ENCODE assay signal across 24 cellular contexts in genomic region chr20:37262516-37262915, GRCh38. TPM values are rescaled to one million over a fixed set of nuclear protein-coding genes. Genes with fewer than 3 reads are reported as not detected.
"Had no signal": no experiment of that assay in that cellular context is flagged by ENCODE, and none has a peak within 500 bp of the region (broad histone marks: within the 10 kb centered on the region; RNA-seq: fewer than 3 reads in every experiment).

No MANE protein-coding gene starts in this region.

- H3K27ac Mint-ChIP-seq: activated naive CD4-positive, alpha-beta T cell treated with anti-CD3 and anti-CD28 coated beads, Interleukin-2, amount 50 U/mL, for 72 hours; activated T-cell treated with anti-CD3 and anti-CD28 coated beads, Interleukin-2, amount 50 U/mL, for 72 hours; effector memory CD8-positive, alpha-beta T cell; naive thymus-derived CD8-positive, alpha-beta T cell; stimulated activated memory B cell treated with anti-CD40 and anti-IgM and Interleukin-4, amounts not matched to agents 10 μg/mL and 1 μg/mL and 100 μg/mL, for 72 hours had no signal

- H3K4me1 Mint-ChIP-seq: naive thymus-derived CD8-positive, alpha-beta T cell had no signal

- H3K9me3 Mint-ChIP-seq: activated naive CD4-positive, alpha-beta T cell treated with anti-CD3 and anti-CD28 coated beads, Interleukin-2, amount 50 U/mL, for 72 hours; activated T-cell treated with anti-CD3 and anti-CD28 coated beads, Interleukin-2, amount 50 U/mL, for 72 hours; effector memory CD8-positive, alpha-beta T cell; naive thymus-derived CD8-positive, alpha-beta T cell; stimulated activated memory B cell treated with anti-CD40 and anti-IgM and Interleukin-4, amounts not matched to agents 10 μg/mL and 1 μg/mL and 100 μg/mL, for 72 hours had no signal

- H3K4me3 ChIP-seq: lower lobe of right lung, spleen, testis, upper lobe of right lung had no signal

- H3K36me3 ChIP-seq: lower lobe of right lung, spleen, upper lobe of right lung had no signal

- H3K9me3 ChIP-seq: lower lobe of right lung, spleen, testis, upper lobe of right lung had no signal

- H3K27me3 ChIP-seq: testis had no signal

- H3K36me3 Mint-ChIP-seq: activated naive CD4-positive, alpha-beta T cell treated with anti-CD3 and anti-CD28 coated beads, Interleukin-2, amount 50 U/mL, for 72 hours; naive thymus-derived CD8-positive, alpha-beta T cell; stimulated activated memory B cell treated with anti-CD40 and anti-IgM and Interleukin-4, amounts not matched to agents 10 μg/mL and 1 μg/mL and 100 μg/mL, for 72 hours had no signal

- H3K4me3 Mint-ChIP-seq: activated T-cell treated with anti-CD3 and anti-CD28 coated beads, Interleukin-2, amount 50 U/mL, for 72 hours; effector memory CD8-positive, alpha-beta T cell; naive thymus-derived CD8-positive, alpha-beta T cell; stimulated activated memory B cell treated with anti-CD40 and anti-IgM and Interleukin-4, amounts not matched to agents 10 μg/mL and 1 μg/mL and 100 μg/mL, for 72 hours had no signal

- DNase-seq: activated CD4-positive, alpha-beta T cell treated with anti-CD3 and anti-CD28 coated beads for 1 hour; activated gamma-delta T cell treated with Interleukin-2 at 50 U/mL for 16 hours; activated T-cell treated with anti-CD3 and anti-CD28 coated beads, Interleukin-2, amount 50 U/mL, for 72 hours; effector memory CD8-positive, alpha-beta T cell; foreskin keratinocyte; hippocampal formation; left colon; lower lobe of right lung; naive thymus-derived CD8-positive, alpha-beta T cell; retina; spleen; stimulated activated CD4-positive, alpha-beta T cell treated with anti-CD3 and anti-CD28 coated beads, Interleukin-4, amount 100 ng/mL, for 4 hours; T-helper 2 cell; testis; upper lobe of right lung had no signal

- ATAC-seq: activated naive CD4-positive, alpha-beta T cell treated with anti-CD3 and anti-CD28 coated beads, Interleukin-2, amount 50 U/mL, for 72 hours; activated T-cell treated with anti-CD3 and anti-CD28 coated beads, Interleukin-2, amount 50 U/mL, for 72 hours; effector memory CD8-positive, alpha-beta T cell; foreskin keratinocyte; left colon; lower lobe of right lung; naive thymus-derived CD8-positive, alpha-beta T cell; stimulated activated memory B cell treated with anti-CD40 and anti-IgM and Interleukin-4, amounts not matched to agents 10 μg/mL and 1 μg/mL and 100 μg/mL, for 72 hours; upper lobe of right lung had no signal

- H3K4me1 ChIP-seq: lower lobe of right lung, testis, upper lobe of right lung had no signal

- H3K27ac ChIP-seq: epithelial cell of prostate, foreskin keratinocyte, lower lobe of right lung, spleen, testis, upper lobe of right lung, VCaP had no signal

RNA-seq across cellular contexts. Expression of gene GHRH, which starts 0.9 kb away (rescaled TPM):
- total RNA-seq: activated CD8-positive, alpha-beta memory T cell treated with anti-CD3 and anti-CD28 coated beads for 36 hours; activated naive CD4-positive, alpha-beta T cell treated with anti-CD3 and anti-CD28 coated beads, Interleukin-2, amount 50 U/mL, for 72 hours; activated T-cell treated with anti-CD3 and anti-CD28 coated beads, Interleukin-2, amount 50 U/mL, for 72 hours; cardiac septum; dermis microvascular lymphatic vessel endothelial cell; fibroblast of lung; foreskin keratinocyte; left colon; lower lobe of right lung; mesenteric fat pad; naive thymus-derived CD8-positive, alpha-beta T cell; spleen; testis; upper lobe of right lung had no signal
